8 cellular contexts compared by ENCODE assay signal in the genomic region with DNA sequence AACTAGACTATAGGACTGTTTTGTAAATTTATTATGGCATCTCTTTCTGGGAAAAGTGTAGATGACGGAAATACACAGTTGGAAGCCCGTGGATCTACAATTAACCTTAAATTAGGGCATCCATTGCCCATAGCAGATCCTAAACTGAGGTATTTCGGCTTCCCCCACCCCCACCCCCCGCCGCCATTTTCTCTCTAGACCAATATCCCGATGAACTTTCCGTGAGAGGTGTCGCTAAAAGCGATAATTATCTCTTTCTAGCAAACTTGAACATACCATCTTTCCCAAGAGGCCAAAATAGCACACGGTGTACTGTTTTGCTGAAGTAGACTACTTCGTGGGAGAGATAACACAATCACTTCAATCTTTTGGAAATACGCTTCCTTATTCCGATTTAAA. TPM values are rescaled to one million over a fixed set of nuclear protein-coding genes. Genes with fewer than 3 reads are reported as not detected.
DNase-seq lines count a peak whose midpoint lies in the region; ATAC-seq and TF ChIP-seq lines count a peak whose summit lies in the region.

No MANE protein-coding gene starts in this region.

- H3K9ac ChIP-seq in subcutaneous abdominal adipose tissue (ENCODE audit: low read length in 5 of 5) (peak overlapping the region in 3 of 5 donors; percentile 56 to 86 (median 66)), MM.1S (ENCODE audit: low read length) (no peak overlapping the region)

- H3K9me3 Mint-ChIP-seq in activated T-helper 17 cell treated with anti-CD3 and anti-CD28 coated beads, Interleukin-2, amount 50 U/mL, for 72 hours, result no peaks in the 10 kb centered on the region

- peak overlapping the region; percentile 85 for H3K4me3 Mint-ChIP-seq in activated T-helper 17 cell treated with anti-CD3 and anti-CD28 coated beads, Interleukin-2, amount 50 U/mL, for 72 hours

- H3K27ac ChIP-seq in heart left ventricle, result peak overlapping the region; percentile 90 to 97 (median 96)
- H3K27ac ChIP-seq in subcutaneous abdominal adipose tissue (ENCODE audit: low read depth, low read length), result peak overlapping the region; percentile 87
- no peak overlapping the region for H3K27ac ChIP-seq in MM.1S (ENCODE audit: low read length)

- H3K36me3 Mint-ChIP-seq in activated T-helper 17 cell treated with anti-CD3 and anti-CD28 coated beads, Interleukin-2, amount 50 U/mL, for 72 hours (ENCODE audit: low read depth), result peaks cover 18% of the 10 kb centered on the region

- no peak for DNase-seq in heart left ventricle
- no peak for DNase-seq in cardiac septum (ENCODE audit: low spot score)
- peak; percentile 29 for DNase-seq in iPS-NIHi7 (ENCODE audit: extremely low spot score)
- DNase-seq in MM.1S, result no peak
- DNase-seq in NCI-H1436 (lab: John Stamatoyannopoulos, UW), result no peak

- H3K9me3 ChIP-seq in heart left ventricle, result no peaks in the 10 kb centered on the region
- no peaks in the 10 kb centered on the region for H3K9me3 ChIP-seq in subcutaneous abdominal adipose tissue (ENCODE audit: control insufficient read depth in 5 of 5, low read length in 5 of 5)
- H3K9me3 ChIP-seq in MM.1S (replicated peaks; ENCODE audit: insufficient read depth, low read length), result no peaks in the 10 kb centered on the region

- ATAC-seq in heart left ventricle (no peak), HG03442 (IDR thresholded peaks at IDR 0.05; ENCODE audit: unreplicated experiment) (no peak)
- no peak for ATAC-seq in activated T-helper 17 cell treated with anti-CD3 and anti-CD28 coated beads, Interleukin-2, amount 50 U/mL, for 72 hours (replicated peaks)

- 5 to 38% (median 22%) methylated on average over 13 of the region's 13 CpGs for WGBS in heart left ventricle, 4 donors

- no peaks in the 10 kb centered on the region for H4K20me1 ChIP-seq in MM.1S (ENCODE audit: insufficient read depth, low read length)

- H2AFZ ChIP-seq in MM.1S (ENCODE audit: low read length), result no peak overlapping the region

- no peaks in the 10 kb centered on the region for H3K27me3 Mint-ChIP-seq in activated T-helper 17 cell treated with anti-CD3 and anti-CD28 coated beads, Interleukin-2, amount 50 U/mL, for 72 hours

- TF ChIP-seq CTCF in heart left ventricle (IDR thresholded peaks at IDR 0.05), result no peak
- TF ChIP-seq CTCF in MM.1S (IDR thresholded peaks at IDR 0.05; ENCODE audit: low read length), result no peak

- H3F3A ChIP-seq in MM.1S (ENCODE audit: insufficient read depth, low read length), result no peaks in the 10 kb centered on the region

- H3K4me3 ChIP-seq in heart left ventricle, result peak overlapping the region in 11 of 12 donors; percentile 52 to 99 (median 85)
- peak overlapping the region; percentile 54 to 75 (median 71) for H3K4me3 ChIP-seq in subcutaneous abdominal adipose tissue (ENCODE audit: low read depth in 1 of 5, low read length in 5 of 5)
- no peak overlapping the region for H3K4me3 ChIP-seq in MM.1S (ENCODE audit: low read length)

- peaks cover 31% of the 10 kb centered on the region for H3K79me2 ChIP-seq in MM.1S (ENCODE audit: low read length)

- no peaks in the 10 kb centered on the region for H3K9me2 ChIP-seq in MM.1S (replicated peaks; ENCODE audit: insufficient read depth, low read length)

- H3K27me3 ChIP-seq in heart left ventricle, result peaks cover 0 to 50% (median 0%) of the 10 kb centered on the region in 9 donors
- H3K27me3 ChIP-seq in subcutaneous abdominal adipose tissue (ENCODE audit: control insufficient read depth in 5 of 5, insufficient read depth in 4 of 5, low read length in 5 of 5), result peaks cover 0 to 11% (median under 1%) of the 10 kb centered on the region in 5 donors
- no peaks in the 10 kb centered on the region for H3K27me3 ChIP-seq in MM.1S (replicated peaks; ENCODE audit: insufficient read depth, low read length)

- H3K4me1 ChIP-seq in heart left ventricle, result peaks cover 0 to 7% (median 0%) of the 10 kb centered on the region in 12 donors
- H3K4me1 ChIP-seq in subcutaneous abdominal adipose tissue (ENCODE audit: control insufficient read depth in 5 of 5, insufficient read depth in 5 of 5, low read length in 5 of 5), result peaks cover 0 to 2% (median 0%) of the 10 kb centered on the region in 5 donors
- H3K4me1 ChIP-seq in MM.1S (ENCODE audit: low read length), result no peaks in the 10 kb centered on the region

- peaks cover 5% of the 10 kb centered on the region for H3K4me1 Mint-ChIP-seq in activated T-helper 17 cell treated with anti-CD3 and anti-CD28 coated beads, Interleukin-2, amount 50 U/mL, for 72 hours

- H3K36me3 ChIP-seq in heart left ventricle (no peaks in the 10 kb centered on the region), subcutaneous abdominal adipose tissue (ENCODE audit: control insufficient read depth in 5 of 5, insufficient read depth in 5 of 5, low read length in 5 of 5) (no peaks in the 10 kb centered on the region), MM.1S (replicated peaks; ENCODE audit: insufficient read depth, low read length) (no peaks in the 10 kb centered on the region)

- no peak for TF ChIP-seq POLR2A in heart left ventricle (IDR thresholded peaks at IDR 0.05)

- intact Hi-C loops in heart left ventricle (cut with DNase I) (loop anchor here in 4 of 10 donors (5.0 to 10.0 kb wide), 3 partner anchors 119 to 242 kb away; partner anchors contain the start of genes APOO (in 3 of the 4), CXorf58 (in 3 of the 4) and SAT1 (in 1 of the 4)), cardiac septum (cut with DNase I) (loop anchor here (5.0 to 10.0 kb wide), 3 partner anchors 119 to 359 kb away; partner anchors contain the start of genes APOO, CXorf58, PRDX4 and SAT1)

- peak overlapping the region; percentile 89 for H3K27ac Mint-ChIP-seq in activated T-helper 17 cell treated with anti-CD3 and anti-CD28 coated beads, Interleukin-2, amount 50 U/mL, for 72 hours

- no peak overlapping the region; the same call in 1 of the 2 replicates for H3K4me2 ChIP-seq in MM.1S (ENCODE audit: low read depth, low read length)

RNA-seq across cellular contexts. Expression of gene KLHL15, which starts 0.6 kb away (rescaled TPM):
- 1 to 10 TPM; 4.1 to 8.4 (median 6.4) TPM for total RNA-seq in heart left ventricle
- 1 to 10 TPM; 1.4 to 2.3 TPM for polyA plus RNA-seq in heart left ventricle
- total RNA-seq in cardiac septum, result 5.1 TPM
- 10 to 100 TPM in 1 of 2 donors, 1 to 10 TPM in 1; 8.3 to 17.6 TPM for total RNA-seq in activated T-helper 17 cell treated with anti-CD3 and anti-CD28 coated beads, Interleukin-2, amount 50 U/mL, for 72 hours

RNA-seq across cellular contexts. Expression of gene EIF2S3, which starts 28.4 kb away (rescaled TPM):
- total RNA-seq in heart left ventricle (100 to 1,000 TPM in 1 of 9 donors, 10 to 100 TPM in 8; 60.0 to 126 (median 83.0) TPM), cardiac septum (105 TPM)
- polyA plus RNA-seq in heart left ventricle, result 10 to 100 TPM; 22.9 to 70.0 TPM
- total RNA-seq in activated T-helper 17 cell treated with anti-CD3 and anti-CD28 coated beads, Interleukin-2, amount 50 U/mL, for 72 hours, result 100 to 1,000 TPM; 169 to 225 TPM
